ENCODE assay signal across 15 cellular contexts in genomic region chr9:22203371-22204138, GRCh38.
A peak's percentile ranks its signal among the peaks of the same experiment; 100 is the strongest.
DNase-seq lines count a peak whose midpoint lies in the region; ATAC-seq and TF ChIP-seq lines count a peak whose summit lies in the region.
"Had no signal": no experiment of that assay in that cellular context is flagged by ENCODE, and none has a peak within 500 bp of the region (broad histone marks: within the 10 kb centered on the region; RNA-seq: fewer than 3 reads in every experiment).

No MANE protein-coding gene starts in this region.

- no peak for TF ChIP-seq EP300 in Ishikawa (IDR thresholded peaks at IDR 0.05; ENCODE audit: borderline replicate concordance)

- DNase-seq in AG08395 (ENCODE audit: low spot score) = peak; percentile 26
- DNase-seq in cardiac fibroblast (ENCODE audit: low read depth in 2 of 2) = peak; percentile 36 to 66
- DNase-seq in myocyte (ENCODE audit: low read depth) = peak; percentile 30
- no peak for DNase-seq in NOMO-1 treated with dmso at 0.1 percent for 144 hours (lab: John Stamatoyannopoulos, UW; ENCODE audit: unreplicated experiment)
- DNase-seq: activated CD4-positive, CD25-positive, alpha-beta regulatory T cell treated with anti-CD3 and anti-CD28 coated beads, Interleukin-2, amount 50 U/mL, for 72 hours; activated T-cell treated with anti-CD3 and anti-CD28 coated beads, Interleukin-2, amount 50 U/mL, for 24 hours; EL; NCI-H1694; NCI-H774; pancreas had no signal

- TF ChIP-seq RAD21 in Ishikawa (IDR thresholded peaks at IDR 0.05; ENCODE audit: low read depth) = no peak

- TF ChIP-seq CTCF in cardiac fibroblast (IDR thresholded peaks at IDR 0.05; ENCODE audit: low read depth, low read length) = no peak

- no peak overlapping the region for H3K4me3 ChIP-seq in cardiac fibroblast (replicated peaks in 1 of 2; ENCODE audit: low read depth in 2 of 2, low read length in 2 of 2)
- H3K4me3 ChIP-seq: pancreas, SJSA1 had no signal

- ATAC-seq in HG03571 (IDR thresholded peaks at IDR 0.05; ENCODE audit: unreplicated experiment) (no peak), HG03196 (IDR thresholded peaks at IDR 0.05; ENCODE audit: unreplicated experiment) (no peak), HG03457 (IDR thresholded peaks at IDR 0.05; ENCODE audit: unreplicated experiment) (no peak)
- ATAC-seq: pancreas had no signal

TF ChIP-seq in Ishikawa, 13 proteins besides CTCF, POLR2A, EP300 and RAD21:
- TF ChIP-seq ZBTB7A (IDR thresholded peaks at IDR 0.05; ENCODE audit: low read depth) (no peak), CEBPB (IDR thresholded peaks at IDR 0.05) (peak; percentile 92), TEAD4 (IDR thresholded peaks at IDR 0.05) (no peak)
